ENCODE assay signal across 19 cellular contexts in genomic region chr1:119687391-119688079, GRCh38. TPM values are rescaled to one million over a fixed set of nuclear protein-coding genes. Genes with fewer than 3 reads are reported as not detected.
A peak's percentile ranks its signal among the peaks of the same experiment; 100 is the strongest.
DNase-seq lines count a peak whose midpoint lies in the region; ATAC-seq and TF ChIP-seq lines count a peak whose summit lies in the region.
"Had no signal": no experiment of that assay in that cellular context is flagged by ENCODE, and none has a peak within 500 bp of the region (broad histone marks: within the 10 kb centered on the region; RNA-seq: fewer than 3 reads in every experiment).

No MANE protein-coding gene starts in this region.

- H2BK20ac ChIP-seq in H9 (ENCODE audit: low read depth, low read length, poor library complexity, severe bottlenecking): no peak overlapping the region

- H3K23me2 ChIP-seq in H9 (ENCODE audit: insufficient read length, low read depth, low read length, poor library complexity, severe bottlenecking): no peaks in the 10 kb centered on the region

- peak overlapping the region in 1 of 2 experiments; percentile 48; a peak in 2 of 5 replicates for H3K4me3 Mint-ChIP-seq in H9
- H3K4me3 Mint-ChIP-seq: activated naive CD4-positive, alpha-beta T cell treated with anti-CD3 and anti-CD28 coated beads, Interleukin-2, amount 50 U/mL, for 24 hours; CD4-positive, alpha-beta memory T cell had no signal

- H3K36me3 Mint-ChIP-seq in H9 (ENCODE audit: insufficient read depth in 1 of 3, low read depth in 3 of 3): peaks cover 0 to 4% (median 0%) of the 10 kb centered on the region in 3 experiments; a peak in 1 of 7 replicates
- H3K36me3 Mint-ChIP-seq: activated naive CD4-positive, alpha-beta T cell treated with anti-CD3 and anti-CD28 coated beads, Interleukin-2, amount 50 U/mL, for 24 hours; CD4-positive, alpha-beta memory T cell had no signal

- TF ChIP-seq CTCF in H9 (conservative IDR thresholded peaks at IDR 0.05): no peak
- TF ChIP-seq CTCF in PC-9 (conservative IDR thresholded peaks at IDR 0.05): no peak
- no peak for TF ChIP-seq CTCF in fibroblast of mammary gland (conservative IDR thresholded peaks at IDR 0.05; ENCODE audit: control insufficient read depth, insufficient read depth, low read depth, low read length)
- no peak for TF ChIP-seq CTCF in GM13976 (IDR thresholded peaks at IDR 0.05; ENCODE audit: borderline replicate concordance, control extremely low read depth, extremely low read depth, insufficient read depth, missing control alignments)

- peak overlapping the region; percentile 34 to 83 (median 51); a peak in 6 of 7 replicates for H3K27ac Mint-ChIP-seq in H9
- H3K27ac Mint-ChIP-seq: activated naive CD4-positive, alpha-beta T cell treated with anti-CD3 and anti-CD28 coated beads, Interleukin-2, amount 50 U/mL, for 24 hours; CD4-positive, alpha-beta memory T cell had no signal

- H3K79me1 ChIP-seq in H9 (ENCODE audit: insufficient read depth, low read depth, low read length, poor library complexity, severe bottlenecking) (no peaks in the 10 kb centered on the region), trophoblast cell (ENCODE audit: low read length) (no peaks in the 10 kb centered on the region)

- intact Hi-C loops in PC-9 (cut with micrococcal nuclease; ENCODE audit: unreplicated experiment): loop anchor here (2.0 to 5.0 kb wide), 2 partner anchors 23 to 40 kb away; partner anchors contain the start of genes PHGDH and ZNF697

- no peak overlapping the region for H3K56ac ChIP-seq in H9 (ENCODE audit: insufficient read length, low read depth, low read length)

- no peak overlapping the region for H4K5ac ChIP-seq in H9 (ENCODE audit: insufficient read length, low read depth, low read length)

- H2BK12ac ChIP-seq in H9 (ENCODE audit: insufficient read length, low read depth, low read length): no peak overlapping the region
- H2BK12ac ChIP-seq in trophoblast cell (ENCODE audit: low read length): no peak overlapping the region

- H2AK5ac ChIP-seq in H9 (ENCODE audit: insufficient read length, low read length): no peak overlapping the region
- H2AK5ac ChIP-seq in trophoblast cell (ENCODE audit: low read length): no peak overlapping the region

- H2BK5ac ChIP-seq in H9 (ENCODE audit: insufficient read length, low read length): no peak overlapping the region
- no peak overlapping the region for H2BK5ac ChIP-seq in trophoblast cell (ENCODE audit: low read depth, low read length, poor library complexity)

- H3K4me2 ChIP-seq in H9 (ENCODE audit: insufficient read depth, insufficient read length, low read length): peak overlapping the region; percentile 2
- peak overlapping the region; percentile 76 for H3K4me2 ChIP-seq in PC-9
- H3K4me2 ChIP-seq in trophoblast cell (ENCODE audit: low read length): no peak overlapping the region
- H3K4me2 ChIP-seq: SK-N-SH had no signal

- no peak overlapping the region for H3K23ac ChIP-seq in H9 (ENCODE audit: insufficient read length, low read depth, low read length)
- H3K23ac ChIP-seq in trophoblast cell (ENCODE audit: low read length): no peak overlapping the region

- H4K91ac ChIP-seq in H9 (ENCODE audit: insufficient read length, low read depth, low read length): no peak overlapping the region
- no peak overlapping the region for H4K91ac ChIP-seq in trophoblast cell (ENCODE audit: low read depth, low read length)

- no peak overlapping the region for H2BK15ac ChIP-seq in H9 (ENCODE audit: low read depth, low read length)

- H3K9me3 ChIP-seq in H9 (ENCODE audit: control insufficient read depth, low read depth, low read length) (no peaks in the 10 kb centered on the region), PC-9 (ENCODE audit: insufficient read depth, low read depth) (no peaks in the 10 kb centered on the region), trophoblast cell (ENCODE audit: insufficient read depth, low read depth, low read length) (no peaks in the 10 kb centered on the region)
- H3K9me3 ChIP-seq: mucosa of descending colon, SK-N-SH had no signal

- no peaks in the 10 kb centered on the region for H4K20me1 ChIP-seq in H9 (ENCODE audit: control insufficient read depth, insufficient read depth, insufficient read length)
- peaks cover 4% of the 10 kb centered on the region; the same call in 1 of the 2 replicates for H4K20me1 ChIP-seq in PC-9 (ENCODE audit: insufficient read depth)

- POLR2A ChIA-PET in PC-9 (lab: Charles Lee; ENCODE audit: unreplicated experiment): interaction anchor here (0.6 to 1.1 kb wide), 2 partner anchors 10 to 25 kb away, joined by 4 to 5 read pairs; no protein-coding TSS in a partner anchor

- H3K27ac ChIP-seq in H9 (ENCODE audit: insufficient read length, low read depth, low read length) (no peak overlapping the region), PC-9 (peak overlapping the region; percentile 82), trophoblast cell (ENCODE audit: low read depth, low read length) (peak overlapping the region; percentile 67)
- H3K27ac ChIP-seq: coronary artery had no signal

- no TSS peak for BruUV-seq in PC-9 (replicated peaks; lab: Mats Ljungman, UMichigan)

- CTCF ChIA-PET in PC-9 (lab: Charles Lee): interaction anchor here (1.3 kb wide), 1 partner anchor 12 kb away, joined by 4 read pairs; no protein-coding TSS in a partner anchor

- ATAC-seq in GM21367 (IDR thresholded peaks at IDR 0.05; ENCODE audit: unreplicated experiment): no peak
- ATAC-seq: left lobe of liver, mucosa of descending colon, Panc1 had no signal

- no peak overlapping the region for H3K4ac ChIP-seq in H9 (ENCODE audit: low read depth, low read length)
- H3K4ac ChIP-seq in trophoblast cell (ENCODE audit: low read depth, low read length): no peak overlapping the region

- H4K12ac ChIP-seq in trophoblast cell (ENCODE audit: low read depth, low read length): no peak overlapping the region

- H3K36me3 ChIP-seq in PC-9 (ENCODE audit: low read depth) (no peaks in the 10 kb centered on the region), trophoblast cell (ENCODE audit: control insufficient read depth in 1 of 2, insufficient read depth in 2 of 2, low read length in 2 of 2) (no peaks in the 10 kb centered on the region)

- no peak overlapping the region for H3K9ac ChIP-seq in H9 (ENCODE audit: extremely low read depth, insufficient read length, low read length)
- H3K9ac ChIP-seq in trophoblast cell (ENCODE audit: low read length): no peak overlapping the region
- H3K9ac ChIP-seq: SK-N-SH had no signal

- H3K4me3 ChIP-seq in PC-9 (peak overlapping the region; percentile 17; the same call in 1 of the 2 replicates), fibroblast of mammary gland (ENCODE audit: control insufficient read depth, low read depth, low read length) (no peak overlapping the region), trophoblast cell (ENCODE audit: low read depth, low read length) (no peak overlapping the region)
- H3K4me3 ChIP-seq: coronary artery, mucosa of descending colon had no signal

- DNase-seq in H9: peak; percentile 45
- DNase-seq in PC-9: peak in 1 of 2 experiments; percentile 88
- DNase-seq in fibroblast of mammary gland (ENCODE audit: low read depth): peak; percentile 48
- peak in 1 of 2 donors; percentile 52 for DNase-seq in trophoblast cell
- DNase-seq in NCI-H2107 (lab: John Stamatoyannopoulos, UW): no peak
- DNase-seq in GM13976 (ENCODE audit: low spot score): no peak
- DNase-seq: activated T-cell treated with anti-CD3 and anti-CD28 coated beads, Interleukin-2, amount 50 U/mL, for 48 hours; CD4-positive, alpha-beta memory T cell; DND-41; mucosa of descending colon; NCI-H2171 treated with DMSO at 0.1 percent for 48 hours; retina; SK-N-SH; substantia nigra had no signal

- WGBS in H9 (ENCODE audit: extremely low coverage, insufficient read length, low lambda C conversion rate): no CpG with 5 or more reads among the region's 3 CpGs
- WGBS in trophoblast cell (ENCODE audit: extremely low coverage, insufficient coverage, insufficient read length): no CpG with 5 or more reads among the region's 3 CpGs

- H3K9me3 Mint-ChIP-seq in H9: peaks cover 3 to 4% of the 10 kb centered on the region in 2 experiments; a peak in 2 of 5 replicates
- H3K9me3 Mint-ChIP-seq: activated naive CD4-positive, alpha-beta T cell treated with anti-CD3 and anti-CD28 coated beads, Interleukin-2, amount 50 U/mL, for 24 hours had no signal

- H3K4me1 ChIP-seq in H9 (ENCODE audit: insufficient read depth, low read length) (peaks cover 15% of the 10 kb centered on the region; the same call in 1 of the 2 replicates), PC-9 (replicated peaks; ENCODE audit: insufficient read depth) (peaks cover 47% of the 10 kb centered on the region), trophoblast cell (ENCODE audit: control insufficient read depth in 1 of 2, insufficient read depth in 2 of 2, low read length in 2 of 2) (peaks cover 0 to 3% of the 10 kb centered on the region in 2 experiments)

- no peaks in the 10 kb centered on the region for H3K79me2 ChIP-seq in H9 (ENCODE audit: insufficient read depth, low read length)
- H3K79me2 ChIP-seq in PC-9 (ENCODE audit: low read depth): no peaks in the 10 kb centered on the region
- H3K79me2 ChIP-seq in trophoblast cell (ENCODE audit: control insufficient read depth, insufficient read depth, low read length, poor library complexity): no peaks in the 10 kb centered on the region

- H3K27me3 Mint-ChIP-seq in H9 (ENCODE audit: low read depth): no peaks in the 10 kb centered on the region

- H3K18ac ChIP-seq in H9 (ENCODE audit: insufficient read length, low read depth, low read length) (no peak overlapping the region), trophoblast cell (ENCODE audit: low read length) (no peak overlapping the region)

- no peak overlapping the region for H3K14ac ChIP-seq in H9 (ENCODE audit: insufficient read depth, low read length)
- H3K14ac ChIP-seq in trophoblast cell (ENCODE audit: low read length): no peak overlapping the region

- no peak overlapping the region for H3T11ph ChIP-seq in H9 (ENCODE audit: low read length)

- peaks cover 32% of the 10 kb centered on the region for H3F3A ChIP-seq in PC-9 (ENCODE audit: insufficient read depth, low read depth)

- H2AFZ ChIP-seq in H9 (ENCODE audit: low read length) (no peak overlapping the region), PC-9 (no peak overlapping the region), trophoblast cell (ENCODE audit: insufficient read depth, low read length, poor library complexity) (no peak overlapping the region)

- H4K8ac ChIP-seq in H9 (replicated peaks; ENCODE audit: insufficient read length, low read depth, low read length) (no peak overlapping the region), trophoblast cell (ENCODE audit: low read depth, low read length) (no peak overlapping the region)

- H2BK120ac ChIP-seq in H9 (ENCODE audit: low read depth, low read length, poor library complexity, severe bottlenecking) (no peak overlapping the region), trophoblast cell (ENCODE audit: insufficient read depth, low read length, poor library complexity) (no peak overlapping the region)

- H3K27me3 ChIP-seq in H9 (ENCODE audit: insufficient read depth, low read length) (no peaks in the 10 kb centered on the region), PC-9 (ENCODE audit: insufficient read depth, low read depth) (no peaks in the 10 kb centered on the region), trophoblast cell (ENCODE audit: insufficient read depth, low read length) (no peaks in the 10 kb centered on the region)

- H3K4me1 Mint-ChIP-seq in H9: peaks cover 45 to 53% of the 10 kb centered on the region in 2 experiments
- H3K4me1 Mint-ChIP-seq: activated naive CD4-positive, alpha-beta T cell treated with anti-CD3 and anti-CD28 coated beads, Interleukin-2, amount 50 U/mL, for 24 hours; CD4-positive, alpha-beta memory T cell had no signal

- in situ Hi-C loops in GM13976 (cut with MboI; ENCODE audit: low sequenced_read_pairs, unreplicated experiment): loop anchor here (5.0 to 25.0 kb wide), 2 partner anchors 85 to 150 kb away; no protein-coding TSS in a partner anchor

- H3K9me2 ChIP-seq in PC-9 (ENCODE audit: insufficient read depth): no peaks in the 10 kb centered on the region
- H3K9me2 ChIP-seq: SK-N-SH had no signal

RNA-seq across cellular contexts. Expression of gene PHGDH, which starts 24.2 kb away (rescaled TPM):
- total RNA-seq in H9 (2021) (458 and 485 TPM in 2 replicates), PC-9 (2021) (373 and 569 TPM in 2 replicates)
- polyA plus RNA-seq in trophoblast cell (2013): 111 and 114 TPM in 2 replicates

RNA-seq across cellular contexts. Expression of gene ZNF697, which starts 39.5 kb away (rescaled TPM):
- total RNA-seq in H9 (2021) (17.4 and 17.9 TPM in 2 replicates), PC-9 (2021) (3.6 and 4.1 TPM in 2 replicates)
- 14.6 and 15.5 TPM in 2 replicates for polyA plus RNA-seq in trophoblast cell (2013)
- polyA plus RNA-seq: CD4-positive, alpha-beta memory T cell had no signal

Comparison
In these comparisons a context has a peak if more than half of its experiments do, and no peak if none do; other contexts are left out.
1. DNase-seq: peak in H9 (single experiment) and fibroblast of mammary gland (single experiment); none in NCI-H2107 (single experiment) and GM13976 (single experiment).